8 cellular contexts compared by ENCODE assay signal in genomic region chr16:69330286-69331109, GRCh38. TPM values are rescaled to one million over a fixed set of nuclear protein-coding genes. Genes with fewer than 3 reads are reported as not detected.
A peak's percentile ranks its signal among the peaks of the same experiment; 100 is the strongest.
DNase-seq lines count a peak whose midpoint lies in the region; ATAC-seq and TF ChIP-seq lines count a peak whose summit lies in the region.

TSS of gene PDF (minus strand) at chr16:69330588. CDS start at chr16:69330570, 18 bp downstream.

- no peak for TF ChIP-seq EP300 in Ishikawa (IDR thresholded peaks at IDR 0.05; ENCODE audit: borderline replicate concordance)

- ATAC-seq in GM21619 (IDR thresholded peaks at IDR 0.05; ENCODE audit: unreplicated experiment), result peak; percentile 96

- TF ChIP-seq CTCF in epithelial cell of proximal tubule (conservative IDR thresholded peaks at IDR 0.05; ENCODE audit: low read depth, low read length), result no peak

- TF ChIP-seq RAD21 in Ishikawa (IDR thresholded peaks at IDR 0.05; ENCODE audit: low read depth), result no peak

- peak within 1 kb of the TSS; percentile 78 for H3K4me3 ChIP-seq in epithelial cell of proximal tubule (ENCODE audit: low read depth, low read length)

- DNase-seq in DMS53 (lab: John Stamatoyannopoulos, UW) (peak; percentile 96), OCI-M2 (lab: John Stamatoyannopoulos, UW; ENCODE audit: unreplicated experiment) (peak; percentile 41), epithelial cell of proximal tubule (ENCODE audit: low read depth) (no peak), mucosa of gallbladder (ENCODE audit: low spot score) (peak; percentile 93)
- DNase-seq in activated T-cell treated with anti-CD3 and anti-CD28 coated beads, Interleukin-2, amount 50 U/mL, for 1 hour, result peak; percentile 82
- peak; percentile 82 for DNase-seq in stimulated activated CD8-positive, alpha-beta memory T cell treated with anti-CD3 and anti-CD28 coated beads, Interleukin-4, amount 100 ng/mL, for 24 hours (ENCODE audit: low read depth)

TF ChIP-seq in Ishikawa, 13 proteins besides CTCF, POLR2A, EP300 and RAD21:
- TF ChIP-seq CREB1 (IDR thresholded peaks at IDR 0.05; ENCODE audit: low read depth) (no peak), ZBTB7A (IDR thresholded peaks at IDR 0.05; ENCODE audit: low read depth) (no peak), FOXM1 (IDR thresholded peaks at IDR 0.05; ENCODE audit: borderline replicate concordance, low read depth) (no peak), TAF1 (IDR thresholded peaks at IDR 0.05; ENCODE audit: low read depth) (peak; percentile 70), CEBPB (IDR thresholded peaks at IDR 0.05) (no peak), EGR1 (IDR thresholded peaks at IDR 0.05) (peak; percentile 2; the same call in 1 of the 2 replicates), MAX (IDR thresholded peaks at IDR 0.05) (peak; percentile 63), YY1 (IDR thresholded peaks at IDR 0.05; ENCODE audit: low read depth) (peak; percentile 90), TCF12 (IDR thresholded peaks at IDR 0.05; ENCODE audit: low read depth) (peak; percentile 45; the same call in 1 of the 2 replicates), TEAD4 (IDR thresholded peaks at IDR 0.05) (no peak), USF1 (IDR thresholded peaks at IDR 0.05) (no peak), REST (IDR thresholded peaks at IDR 0.05; ENCODE audit: low read depth) (no peak), NFIC (IDR thresholded peaks at IDR 0.05) (no peak)
TF ChIP-seq in Ishikawa: peak in this region for 5.

RNA-seq across cellular contexts. Expression of gene PDF, which starts in this region (rescaled TPM):
- total RNA-seq in epithelial cell of proximal tubule (23.8 and 36.8 TPM in 2 replicates), mucosa of gallbladder (13.8 TPM)
